Comparison of ENCODE assay signal across 30 cellular contexts in the genomic region with DNA sequence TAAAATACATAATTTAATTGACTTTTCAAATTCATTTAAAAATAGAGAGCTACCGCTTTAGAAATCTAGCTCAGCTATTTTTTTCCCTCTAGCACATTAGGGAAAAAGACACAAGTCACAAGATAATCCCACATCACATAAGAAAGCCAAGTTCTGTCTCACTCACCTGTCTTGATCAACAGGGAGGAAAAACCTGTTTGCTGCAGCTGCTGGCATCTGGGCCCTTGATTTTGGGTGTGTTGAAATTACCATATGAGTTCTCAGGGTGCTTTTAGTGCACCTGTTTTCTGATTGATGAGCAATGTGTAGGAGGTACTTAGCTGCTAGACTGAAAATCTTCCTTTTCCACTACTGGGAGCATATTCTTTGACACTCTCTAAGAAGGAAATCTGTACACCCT.
"Had no signal": no experiment of that assay in that cellular context is flagged by ENCODE, and none has a peak within 500 bp of the region (broad histone marks: within the 10 kb centered on the region; RNA-seq: fewer than 3 reads in every experiment).

No MANE protein-coding gene starts in this region.

- H3K27ac Mint-ChIP-seq: activated CD8-positive, alpha-beta T cell treated with anti-CD3 and anti-CD28 coated beads for 36 hours; activated naive CD8-positive, alpha-beta T cell treated with anti-CD3 and anti-CD28 coated beads, Interleukin-2, amount 10 ng/mL, durations not matched to agents 7 days and 5 days; brain; nephron progenitor cell; stimulated activated memory B cell treated with anti-CD40 and anti-IgM and Interleukin-4, amounts not matched to agents 10 μg/mL and 1 μg/mL and 100 μg/mL, for 72 hours; stimulated activated naive CD8-positive, alpha-beta T cell treated with anti-CD3 and anti-CD28 coated beads, Interleukin-15, amount 100 ng/mL, for 72 hours had no signal

- H3K4me3 ChIP-seq: ascending aorta, coronary artery, dorsolateral prefrontal cortex, heart right ventricle, left lung, lung, mucosa of descending colon, ovary, sigmoid colon, upper lobe of left lung, vagina had no signal

- H3K9me3 ChIP-seq: ovary, sigmoid colon, upper lobe of left lung, vagina had no signal

- H3K27me3 ChIP-seq: ascending aorta, dorsolateral prefrontal cortex, heart right ventricle, left lung, ovary, sigmoid colon, upper lobe of left lung, vagina had no signal

- H3K4me1 Mint-ChIP-seq: brain, nephron progenitor cell had no signal

- DNase-seq: activated CD4-positive, alpha-beta T cell treated with anti-CD3 and anti-CD28 coated beads, Interleukin-2, amount 50 U/mL, for 1 hour; activated CD8-positive, alpha-beta T cell treated with anti-CD3 and anti-CD28 coated beads for 36 hours; activated naive CD4-positive, alpha-beta T cell treated with Interleukin-2 at 50 U/mL for 16 hours; activated naive CD8-positive, alpha-beta T cell treated with anti-CD3 and anti-CD28 coated beads, Interleukin-2, amount 10 ng/mL, durations not matched to agents 7 days and 5 days; activated T-cell treated with anti-CD3 and anti-CD28 coated beads, Interleukin-2, amount 50 U/mL, for 48 hours; dorsolateral prefrontal cortex; effector memory CD4-positive, alpha-beta T cell; foreskin fibroblast; heart right ventricle; left lung; mucosa of descending colon; nephron progenitor cell; ovary; retina; sigmoid colon; small intestine; stimulated activated CD4-positive, alpha-beta T cell treated with anti-CD3 and anti-CD28 coated beads, Interleukin-4, amount 100 ng/mL, for 24 hours; stimulated activated CD8-positive, alpha-beta memory T cell treated with anti-CD3 and anti-CD28 coated beads, Interleukin-4, amount 100 ng/mL, for 48 hours; stimulated activated naive CD8-positive, alpha-beta T cell treated with anti-CD3 and anti-CD28 coated beads, Interleukin-15, amount 100 ng/mL, for 72 hours; substantia nigra; T-helper 2 cell; upper lobe of left lung had no signal

- H3K4me1 ChIP-seq: ascending aorta, sigmoid colon, upper lobe of left lung, vagina had no signal

- H3K27ac ChIP-seq: ascending aorta, coronary artery, dorsolateral prefrontal cortex, heart right ventricle, left lung, ovary, sigmoid colon, upper lobe of left lung, vagina had no signal

- H3K36me3 ChIP-seq: ovary had no signal

- ATAC-seq: activated CD8-positive, alpha-beta T cell treated with anti-CD3 and anti-CD28 coated beads for 36 hours; heart right ventricle; left lung; mucosa of descending colon; stimulated activated memory B cell treated with anti-CD40 and anti-IgM and Interleukin-4, amounts not matched to agents 10 μg/mL and 1 μg/mL and 100 μg/mL, for 72 hours; stimulated activated naive CD8-positive, alpha-beta T cell treated with anti-CD3 and anti-CD28 coated beads, Interleukin-15, amount 100 ng/mL, for 72 hours had no signal

- H3K27me3 Mint-ChIP-seq: activated CD8-positive, alpha-beta T cell treated with anti-CD3 and anti-CD28 coated beads for 36 hours; activated naive CD8-positive, alpha-beta T cell treated with anti-CD3 and anti-CD28 coated beads, Interleukin-2, amount 10 ng/mL, durations not matched to agents 7 days and 5 days; brain; progenitor cell of endocrine pancreas; stimulated activated memory B cell treated with anti-CD40 and anti-IgM and Interleukin-4, amounts not matched to agents 10 μg/mL and 1 μg/mL and 100 μg/mL, for 72 hours; stimulated activated naive CD8-positive, alpha-beta T cell treated with anti-CD3 and anti-CD28 coated beads, Interleukin-15, amount 100 ng/mL, for 72 hours had no signal

- FAIRE-seq: islet of Langerhans, small intestine had no signal

- H3K4me3 Mint-ChIP-seq: activated CD8-positive, alpha-beta T cell treated with anti-CD3 and anti-CD28 coated beads for 36 hours; activated naive CD8-positive, alpha-beta T cell treated with anti-CD3 and anti-CD28 coated beads, Interleukin-2, amount 10 ng/mL, durations not matched to agents 7 days and 5 days; brain; nephron progenitor cell; stimulated activated memory B cell treated with anti-CD40 and anti-IgM and Interleukin-4, amounts not matched to agents 10 μg/mL and 1 μg/mL and 100 μg/mL, for 72 hours; stimulated activated naive CD8-positive, alpha-beta T cell treated with anti-CD3 and anti-CD28 coated beads, Interleukin-15, amount 100 ng/mL, for 72 hours had no signal
